Comparison of ENCODE assay signal across 23 cellular contexts in the genomic region with DNA sequence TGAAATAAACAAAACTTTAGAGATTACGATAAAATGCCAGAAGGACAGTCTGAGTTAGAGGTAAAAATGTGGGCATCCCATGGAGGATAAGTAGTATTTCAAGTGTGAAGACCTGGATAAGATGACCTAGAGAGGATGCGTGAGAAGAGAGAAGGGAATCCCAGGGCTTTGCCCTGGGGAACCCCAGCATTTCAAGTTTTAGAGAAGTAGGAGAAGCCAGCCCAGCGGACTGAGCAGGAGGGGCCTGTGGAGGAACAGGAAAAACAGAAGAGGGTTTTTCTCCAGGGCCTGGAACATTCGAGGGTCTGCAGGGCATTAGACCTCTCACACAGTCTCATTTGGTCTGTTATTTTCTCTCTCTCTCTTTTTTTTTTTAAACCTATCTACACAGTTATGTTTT. TPM values are rescaled to one million over a fixed set of nuclear protein-coding genes. Genes with fewer than 3 reads are reported as not detected.
DNase-seq lines count a peak whose midpoint lies in the region; ATAC-seq, FAIRE-seq and TF ChIP-seq lines count a peak whose summit lies in the region.
"Had no signal": no experiment of that assay in that cellular context is flagged by ENCODE, and none has a peak within 500 bp of the region (broad histone marks: within the 10 kb centered on the region; RNA-seq: fewer than 3 reads in every experiment).

No MANE protein-coding gene starts in this region.

- peaks cover 47% of the 10 kb centered on the region for H3K4me1 Mint-ChIP-seq in CD14-positive monocyte
- H3K4me1 Mint-ChIP-seq in T-cell, result peaks cover 22 to 33% (median 29%) of the 10 kb centered on the region in 3 donors
- H3K4me1 Mint-ChIP-seq in osteocyte (ENCODE audit: unreplicated experiment), result no peaks in the 10 kb centered on the region

- peak overlapping the region; percentile 16 to 64 for H3K4me3 Mint-ChIP-seq in CD14-positive monocyte
- H3K4me3 Mint-ChIP-seq in T-cell, result no peak overlapping the region
- H3K4me3 Mint-ChIP-seq in osteocyte (ENCODE audit: unreplicated experiment), result no peak overlapping the region

- H3K36me3 Mint-ChIP-seq in CD14-positive monocyte (peaks cover 13 to 19% of the 10 kb centered on the region in 2 donors), T-cell (peaks cover 3% of the 10 kb centered on the region), osteocyte (ENCODE audit: unreplicated experiment) (peaks cover 10% of the 10 kb centered on the region)

- no peak for DNase-seq in CD14-positive monocyte (ENCODE audit: low spot score)
- DNase-seq in GM12891 (ENCODE audit: insufficient read length, low spot score), result no peak
- no peak for DNase-seq in T-cell
- DNase-seq in medulla oblongata (ENCODE audit: extremely low spot score), result peak; percentile 12
- DNase-seq in osteocyte (ENCODE audit: extremely low spot score, unreplicated experiment), result no peak
- no peak for DNase-seq in NCI-H146 treated with DMSO at 0.1 percent for 48 hours (lab: John Stamatoyannopoulos, UW; ENCODE audit: unreplicated experiment)
- no peak for DNase-seq in NCI-H2029 (lab: John Stamatoyannopoulos, UW)
- DNase-seq: C1 segment of cervical spinal cord, Caco-2, DMS153, GDM1, KG1, NCI-H1417, NCI-H187 treated with DMSO at 0.1 percent for 48 hours, NCI-H345, NCI-H524 treated with DMSO at 0.1 percent for 48 hours, PC-9, SIG-M5 had no signal

- POLR2A ChIA-PET in T-cell (lab: Charles Lee), result no interaction called here

- ATAC-seq in T-cell (replicated peaks in 1 of 4), result no peak
- no peak for ATAC-seq in GM19035 (IDR thresholded peaks at IDR 0.05; ENCODE audit: unreplicated experiment)
- ATAC-seq: HepG2, SK-N-SH treated with all-trans-retinoic acid at 6 μM for 48 hours had no signal

- intact Hi-C loops in CD14-positive monocyte (cut with micrococcal nuclease), result loop anchor here (5.0 kb wide), 2 partner anchors 50 to 55 kb away; a partner anchor contains a TSS

- peaks cover 0 to 4% (median 0%) of the 10 kb centered on the region in 7 donors for H3K9me3 Mint-ChIP-seq in CD14-positive monocyte
- H3K9me3 Mint-ChIP-seq in T-cell, result no peaks in the 10 kb centered on the region
- H3K9me3 Mint-ChIP-seq in osteocyte (ENCODE audit: unreplicated experiment), result no peaks in the 10 kb centered on the region

- FAIRE-seq in GM12891 (lab: Jason Lieb, UNC), result no peak
- FAIRE-seq: HepG2 had no signal

- CTCF ChIA-PET in T-cell (lab: Charles Lee), result no interaction called here

- TF ChIP-seq CTCF in CD14-positive monocyte (IDR thresholded peaks at IDR 0.05) (no peak), osteocyte (IDR thresholded peaks at IDR 0.05) (no peak)

- H3K27me3 Mint-ChIP-seq in CD14-positive monocyte (ENCODE audit: low read depth in 3 of 3) (peaks cover 0 to 4% (median 0%) of the 10 kb centered on the region in 3 donors), T-cell (no peaks in the 10 kb centered on the region), osteocyte (ENCODE audit: unreplicated experiment) (no peaks in the 10 kb centered on the region)

- H3K27ac Mint-ChIP-seq in CD14-positive monocyte (peak overlapping the region in 1 of 7 donors; percentile 85), T-cell (peak overlapping the region; percentile 50 to 76), osteocyte (ENCODE audit: unreplicated experiment) (no peak overlapping the region)

- no peak for TF ChIP-seq POLR2A in GM12891 (IDR thresholded peaks at IDR 0.05; ENCODE audit: low read depth, low read length)

TF ChIP-seq in GM12891, 5 proteins besides CTCF, POLR2A, EP300 and RAD21:
- TF ChIP-seq SPI1 (IDR thresholded peaks at IDR 0.05; ENCODE audit: low read depth, low read length) (peak; percentile 22), PAX5 (IDR thresholded peaks at IDR 0.05; ENCODE audit: insufficient read depth, low read length, severe bottlenecking) (no peak), POLR2AphosphoS5 (IDR thresholded peaks at IDR 0.05; ENCODE audit: low read depth, low read length) (no peak), TAF1 (IDR thresholded peaks at IDR 0.05; ENCODE audit: low read depth, low read length) (no peak), POU2F2 (IDR thresholded peaks at IDR 0.05; ENCODE audit: low read depth, low read length) (no peak)

RNA-seq across cellular contexts. Expression of a gene that starts 2.9 kb away (rescaled TPM):
- polyA plus RNA-seq in CD14-positive monocyte, result 100 to 1,000 TPM; 461 to 491 TPM
- 38.2 TPM for polyA plus RNA-seq in GM12891 (2012; ENCODE audit: low read depth, missing spikeins)
- 10 to 100 TPM; 17.7 to 37.1 (median 26.5) TPM for total RNA-seq in T-cell
- 0.57 and 0.97 TPM in 2 replicates for total RNA-seq in osteocyte
- total RNA-seq: H4, HepG2 had no signal

RNA-seq across cellular contexts. Expression of a gene that starts 13.0 kb away (rescaled TPM):
- under 1 TPM; 0.11 to 0.29 TPM for polyA plus RNA-seq in CD14-positive monocyte
- polyA plus RNA-seq in GM12891 (2012; ENCODE audit: low read depth, missing spikeins), result 1.1 TPM
- 1 to 10 TPM in 1 of 5 donors, under 1 TPM in 3, not detected in 1; 0.21 to 1.3 (median 0.81) TPM for total RNA-seq in T-cell
- 0.71 and 1.9 TPM in 2 replicates for total RNA-seq in osteocyte
- total RNA-seq: Caco-2, Daoy, H4, HepG2, PC-9 had no signal
- polyA plus RNA-seq: HepG2 had no signal

RNA-seq across cellular contexts. Expression of a gene that starts 17.7 kb away (rescaled TPM):
- 10 to 100 TPM in 1 of 2 donors, 1 to 10 TPM in 1; 9.5 to 10.7 TPM for polyA plus RNA-seq in CD14-positive monocyte
- polyA plus RNA-seq in GM12891 (2012; ENCODE audit: low read depth, missing spikeins), result 51.7 TPM
- 10 to 100 TPM; 28.5 to 40.0 (median 36.0) TPM for total RNA-seq in T-cell
- total RNA-seq in osteocyte, result 40.9 and 41.5 TPM in 2 replicates

RNA-seq across cellular contexts. Expression of a gene that starts 26.3 kb away (rescaled TPM):
- polyA plus RNA-seq in CD14-positive monocyte, result 100 to 1,000 TPM; 174 to 213 TPM
- polyA plus RNA-seq in GM12891 (2012; ENCODE audit: low read depth, missing spikeins), result 285 TPM
- total RNA-seq in T-cell, result 100 to 1,000 TPM; 155 to 186 (median 178) TPM
- 69.6 and 77.7 TPM in 2 replicates for total RNA-seq in osteocyte

RNA-seq across cellular contexts. Expression of a gene that starts 50.4 kb away (rescaled TPM):
- 100 to 1,000 TPM; 591 to 682 TPM for polyA plus RNA-seq in CD14-positive monocyte
- polyA plus RNA-seq in GM12891 (2012; ENCODE audit: low read depth, missing spikeins), result 294 TPM
- total RNA-seq in T-cell, result 100 to 1,000 TPM in 1 of 5 donors, 10 to 100 TPM in 4; 28.7 to 120 (median 59.7) TPM
- 403 and 405 TPM in 2 replicates for total RNA-seq in osteocyte

Comparison
In these comparisons a context has a peak if more than half of its experiments do, and no peak if none do; other contexts are left out.
1. H3K4me3 Mint-ChIP-seq: peak in CD14-positive monocyte (2 of 2); none in T-cell (0 of 3) and osteocyte (single experiment).